Comparison of ENCODE assay signal across 10 cellular contexts in the genomic region with DNA sequence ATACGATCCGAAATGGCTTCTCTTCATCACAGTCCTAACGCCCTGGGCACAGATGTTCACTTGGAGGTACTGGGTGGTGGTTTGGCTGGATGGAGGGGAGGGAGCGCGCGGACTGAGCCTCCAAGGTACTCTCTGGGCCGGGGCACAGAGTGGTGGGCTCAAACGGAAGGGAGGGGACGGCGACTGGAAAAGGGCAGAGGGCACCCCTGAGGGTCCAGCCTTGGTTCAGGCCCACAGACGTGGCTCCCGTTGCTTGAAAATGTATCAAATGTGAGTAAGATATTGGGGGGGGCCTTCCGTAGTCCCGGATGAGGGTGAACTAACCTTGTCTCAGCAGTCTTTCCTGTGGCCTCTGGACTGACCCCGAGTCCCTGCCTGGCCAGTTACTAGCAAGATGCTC. TPM values are rescaled to one million over a fixed set of nuclear protein-coding genes. Genes with fewer than 3 reads are reported as not detected.
DNase-seq lines count a peak whose midpoint lies in the region; ATAC-seq and TF ChIP-seq lines count a peak whose summit lies in the region.
"Had no signal": no experiment of that assay in that cellular context is flagged by ENCODE, and none has a peak within 500 bp of the region (broad histone marks: within the 10 kb centered on the region; RNA-seq: fewer than 3 reads in every experiment).

No MANE protein-coding gene starts in this region.

- peak overlapping the region in 1 of 2 donors; percentile 71 for H3K27ac Mint-ChIP-seq in T-cell
- H3K27ac Mint-ChIP-seq in stimulated activated memory B cell treated with anti-CD40 and anti-IgM and Interleukin-4, amounts not matched to agents 10 μg/mL and 1 μg/mL and 100 μg/mL, for 72 hours, result no peak overlapping the region

- H3K4me1 Mint-ChIP-seq in T-cell, result peaks cover 14 to 22% (median 14%) of the 10 kb centered on the region in 3 donors
- H3K4me1 Mint-ChIP-seq in stimulated activated memory B cell treated with anti-CD40 and anti-IgM and Interleukin-4, amounts not matched to agents 10 μg/mL and 1 μg/mL and 100 μg/mL, for 72 hours, result peaks cover 19% of the 10 kb centered on the region

- peak overlapping the region; percentile 100 for H3K4me2 ChIP-seq in hepatocyte

- no peaks in the 10 kb centered on the region for H4K20me1 ChIP-seq in hepatocyte (ENCODE audit: insufficient read depth, poor library complexity, severe bottlenecking)

- no peaks in the 10 kb centered on the region for H3K9me2 ChIP-seq in hepatocyte (replicated peaks; ENCODE audit: insufficient read depth)

- WGBS in hepatocyte (ENCODE audit: low lambda C conversion rate, missing lambda C conversion rate), result 30% methylated on average over 14 of the region's 15 CpGs

- ATAC-seq in T-cell (replicated peaks in 1 of 4), result no peak
- ATAC-seq in stimulated activated memory B cell treated with anti-CD40 and anti-IgM and Interleukin-4, amounts not matched to agents 10 μg/mL and 1 μg/mL and 100 μg/mL, for 72 hours, result peak; percentile 13
- no peak for ATAC-seq in left colon

- intact Hi-C loops in left colon (cut with DNase I, micrococcal nuclease), result no loop called here

- no peaks in the 10 kb centered on the region for H3K36me3 ChIP-seq in hepatocyte (replicated peaks; ENCODE audit: insufficient read depth, low read depth)

- POLR2A ChIA-PET in T-cell (lab: Charles Lee), result no interaction called here

- peaks cover 10 to 20% of the 10 kb centered on the region in 2 donors for H3K27me3 Mint-ChIP-seq in T-cell
- H3K27me3 Mint-ChIP-seq in stimulated activated memory B cell treated with anti-CD40 and anti-IgM and Interleukin-4, amounts not matched to agents 10 μg/mL and 1 μg/mL and 100 μg/mL, for 72 hours, result peaks cover 26% of the 10 kb centered on the region

- TF ChIP-seq CTCF in hepatocyte (IDR thresholded peaks at IDR 0.05; ENCODE audit: poor library complexity), result no peak

- no peak overlapping the region for H3K27ac ChIP-seq in hepatocyte
- H3K27ac ChIP-seq: SK-N-MC had no signal

- no peaks in the 10 kb centered on the region for H3K9me3 Mint-ChIP-seq in T-cell
- H3K9me3 Mint-ChIP-seq in stimulated activated memory B cell treated with anti-CD40 and anti-IgM and Interleukin-4, amounts not matched to agents 10 μg/mL and 1 μg/mL and 100 μg/mL, for 72 hours, result no peaks in the 10 kb centered on the region

- CTCF ChIA-PET in T-cell (lab: Charles Lee), result no interaction called here

- no peaks in the 10 kb centered on the region for H3K9me3 ChIP-seq in hepatocyte (ENCODE audit: low read depth)

- H3K79me2 ChIP-seq in hepatocyte, result no peaks in the 10 kb centered on the region

- peaks cover 3% of the 10 kb centered on the region for H3K4me1 ChIP-seq in hepatocyte (ENCODE audit: insufficient read depth)

- peak overlapping the region; percentile 93 for H2AFZ ChIP-seq in hepatocyte

- DNase-seq in SKM-1 treated with dmso at 0.1 percent for 144 hours (lab: John Stamatoyannopoulos, UW; ENCODE audit: unreplicated experiment), result peak; percentile 15
- no peak for DNase-seq in SKM-1 (lab: John Stamatoyannopoulos, UW; ENCODE audit: unreplicated experiment)
- DNase-seq in T-cell, result peak in 1 of 34 experiments; percentile 2
- DNase-seq in hepatocyte (ENCODE audit: low spot score), result no peak
- no peak for DNase-seq in RKO (ENCODE audit: low spot score)
- DNase-seq in NCI-H1092 treated with DMSO at 0.1 percent for 48 hours (lab: John Stamatoyannopoulos, UW), result no peak
- no peak for DNase-seq in left colon

- peak overlapping the region; percentile 61 for H3K4me3 ChIP-seq in hepatocyte
- H3K4me3 ChIP-seq: SK-N-MC had no signal

- peaks cover 23% of the 10 kb centered on the region for H3K27me3 ChIP-seq in hepatocyte

- H3K4me3 Mint-ChIP-seq in T-cell, result peak overlapping the region; percentile 73 to 84 (median 80)
- H3K4me3 Mint-ChIP-seq in stimulated activated memory B cell treated with anti-CD40 and anti-IgM and Interleukin-4, amounts not matched to agents 10 μg/mL and 1 μg/mL and 100 μg/mL, for 72 hours, result peak overlapping the region; percentile 72

- no peaks in the 10 kb centered on the region for H3K36me3 Mint-ChIP-seq in T-cell
- H3K36me3 Mint-ChIP-seq in stimulated activated memory B cell treated with anti-CD40 and anti-IgM and Interleukin-4, amounts not matched to agents 10 μg/mL and 1 μg/mL and 100 μg/mL, for 72 hours, result no peaks in the 10 kb centered on the region

RNA-seq across cellular contexts. Expression of a gene that starts 0.5 kb away (rescaled TPM):
- 1 to 10 TPM; 1.3 to 3.5 (median 2.9) TPM for total RNA-seq in T-cell
- 0.47 TPM in 1 of 2 replicates, not detected in the other for total RNA-seq in hepatocyte
- 0.10 TPM in 1 of 2 replicates, not detected in the other for polyA plus RNA-seq in hepatocyte
- under 1 TPM; 0.82 to 0.95 TPM for total RNA-seq in left colon
- total RNA-seq: fibroblast of lung had no signal
